Comparison of ENCODE assay signal across 6 cellular contexts in the genomic region with DNA sequence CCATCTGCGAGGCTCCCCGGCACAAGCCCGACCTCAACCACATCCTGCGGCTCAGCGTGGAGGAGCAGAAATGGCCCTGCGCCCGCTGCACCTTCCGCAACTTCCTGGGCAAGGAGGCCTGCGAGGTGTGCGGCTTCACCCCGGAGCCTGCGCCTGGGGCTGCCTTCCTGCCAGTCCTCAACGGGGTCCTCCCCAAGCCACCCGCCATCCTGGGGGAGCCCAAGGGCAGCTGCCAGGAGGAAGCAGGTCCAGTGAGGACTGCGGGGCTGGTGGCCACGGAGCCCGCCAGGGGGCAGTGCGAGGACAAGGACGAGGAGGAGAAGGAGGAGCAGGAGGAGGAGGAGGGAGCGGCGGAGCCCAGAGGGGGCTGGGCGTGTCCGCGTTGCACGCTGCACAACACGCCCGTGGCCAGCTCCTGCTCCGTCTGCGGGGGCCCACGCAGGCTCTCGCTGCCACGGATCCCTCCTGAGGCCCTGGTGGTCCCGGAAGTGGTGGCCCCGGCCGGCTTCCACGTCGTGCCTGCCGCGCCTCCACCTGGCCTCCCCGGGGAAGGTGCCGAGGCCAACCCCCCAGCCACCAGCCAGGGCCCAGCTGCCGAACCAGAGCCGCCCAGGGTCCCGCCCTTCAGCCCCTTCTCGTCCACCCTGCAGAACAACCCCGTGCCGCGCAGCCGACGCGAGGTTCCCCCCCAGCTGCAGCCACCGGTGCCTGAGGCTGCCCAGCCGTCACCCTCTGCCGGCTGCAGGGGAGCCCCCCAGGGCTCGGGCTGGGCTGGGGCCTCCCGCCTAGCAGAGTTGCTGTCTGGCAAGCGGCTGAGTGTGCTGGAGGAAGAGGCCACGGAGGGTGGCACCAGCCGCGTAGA. TPM values are rescaled to one million over a fixed set of nuclear protein-coding genes. Genes with fewer than 3 reads are reported as not detected.
A peak's percentile ranks its signal among the peaks of the same experiment; 100 is the strongest.
DNase-seq lines count a peak whose midpoint lies in the region; TF ChIP-seq lines count a peak whose summit lies in the region.

No MANE protein-coding gene starts in this region.

- intact Hi-C loops in PC-9 (cut with micrococcal nuclease; ENCODE audit: unreplicated experiment) = no loop called here

- no TSS peak for BruUV-seq in PC-9 (replicated peaks; lab: Mats Ljungman, UMichigan)

- CTCF ChIA-PET in PC-9 (lab: Charles Lee) = no interaction called here

- H2AFZ ChIP-seq in PC-9 = no peak overlapping the region

- no peak overlapping the region for H3K4me3 Mint-ChIP-seq in HFFc6

- no peaks in the 10 kb centered on the region; the same call in none of the 2 replicates for H3K27me3 Mint-ChIP-seq in HFFc6 (ENCODE audit: insufficient read depth)

- no peak for TF ChIP-seq CTCF in PC-9 (conservative IDR thresholded peaks at IDR 0.05)
- no peak for TF ChIP-seq CTCF in HFFc6 (IDR thresholded peaks at IDR 0.05)

- no peaks in the 10 kb centered on the region for H3K4me1 Mint-ChIP-seq in HFFc6 (ENCODE audit: low read depth)

- H3K36me3 Mint-ChIP-seq in HFFc6 (ENCODE audit: low read depth) = peaks cover 4% of the 10 kb centered on the region; the same call in 1 of the 2 replicates

- no peaks in the 10 kb centered on the region for H3K27me3 ChIP-seq in mesendoderm (ENCODE audit: insufficient read depth, low read length, poor library complexity)
- no peaks in the 10 kb centered on the region for H3K27me3 ChIP-seq in PC-9 (ENCODE audit: insufficient read depth, low read depth)

- H3K56ac ChIP-seq in mesendoderm (ENCODE audit: low read length) = no peak overlapping the region

- DNase-seq in NCI-H1694 (lab: John Stamatoyannopoulos, UW) (peak; percentile 38), mesendoderm (peak; percentile 58), PC-9 (no peak), mesenteric fat pad (ENCODE audit: low spot score) (no peak), HFFc6 (no peak)
- peak; percentile 85 for DNase-seq in activated effector memory CD4-positive, alpha-beta T cell treated with anti-CD3 and anti-CD28 coated beads, Interleukin-2, amount 50 U/mL, for 16 hours

- no peaks in the 10 kb centered on the region for H3K9me3 Mint-ChIP-seq in HFFc6

- H3K23ac ChIP-seq in mesendoderm (ENCODE audit: low read length) = no peak overlapping the region

- H4K8ac ChIP-seq in mesendoderm (ENCODE audit: low read depth, low read length) = no peak overlapping the region

- H3K4me2 ChIP-seq in mesendoderm (ENCODE audit: low read length) (no peak overlapping the region), PC-9 (no peak overlapping the region)

- H3F3A ChIP-seq in PC-9 (ENCODE audit: insufficient read depth, low read depth) = no peaks in the 10 kb centered on the region

- H2BK120ac ChIP-seq in mesendoderm (ENCODE audit: low read depth, low read length) = no peak overlapping the region

- H3K27ac ChIP-seq in mesendoderm (ENCODE audit: low read depth, low read length) = no peak overlapping the region
- no peak overlapping the region for H3K27ac ChIP-seq in PC-9

- H4K5ac ChIP-seq in mesendoderm (ENCODE audit: low read length) = no peak overlapping the region

- H2BK15ac ChIP-seq in mesendoderm (replicated peaks; ENCODE audit: low read depth) = no peak overlapping the region

- WGBS in mesendoderm (ENCODE audit: extremely low coverage, insufficient coverage, low lambda C conversion rate) = no CpG with 5 or more reads among the region's 60 CpGs

- H4K20me1 ChIP-seq in PC-9 (ENCODE audit: insufficient read depth) = peaks cover 35% of the 10 kb centered on the region

- peaks cover 3% of the 10 kb centered on the region for H3K79me1 ChIP-seq in mesendoderm (ENCODE audit: low read length)

- H3K9ac ChIP-seq in mesendoderm (ENCODE audit: low read length) = no peak overlapping the region

- H3K18ac ChIP-seq in mesendoderm (ENCODE audit: low read length) = no peak overlapping the region

- no peaks in the 10 kb centered on the region for H3K9me3 ChIP-seq in PC-9 (ENCODE audit: insufficient read depth, low read depth)

- H3K4me1 ChIP-seq in mesendoderm (ENCODE audit: control insufficient read depth, low read depth, low read length) (no peaks in the 10 kb centered on the region), PC-9 (replicated peaks; ENCODE audit: insufficient read depth) (no peaks in the 10 kb centered on the region)

- H2BK5ac ChIP-seq in mesendoderm (ENCODE audit: low read length) = no peak overlapping the region

- no peaks in the 10 kb centered on the region for H3K9me2 ChIP-seq in PC-9 (ENCODE audit: insufficient read depth)

- no peak overlapping the region for H3K27ac Mint-ChIP-seq in HFFc6

- H3K4me3 ChIP-seq in mesendoderm (ENCODE audit: low read length) (no peak overlapping the region), PC-9 (no peak overlapping the region)

- no peak overlapping the region for H2AK5ac ChIP-seq in mesendoderm (ENCODE audit: low read length)

- H3K79me2 ChIP-seq in mesendoderm (ENCODE audit: control insufficient read depth, insufficient read depth, low read length) (no peaks in the 10 kb centered on the region), PC-9 (ENCODE audit: low read depth) (peaks cover 19% of the 10 kb centered on the region)

- H3K4ac ChIP-seq in mesendoderm (ENCODE audit: low read depth, low read length) = no peak overlapping the region

- H3K36me3 ChIP-seq in mesendoderm (ENCODE audit: control insufficient read depth, insufficient read depth, low read length) (no peaks in the 10 kb centered on the region), PC-9 (ENCODE audit: low read depth) (no peaks in the 10 kb centered on the region)

- POLR2A ChIA-PET in PC-9 (lab: Charles Lee; ENCODE audit: unreplicated experiment) = no interaction called here

RNA-seq across cellular contexts. Expression of a gene that starts 13.1 kb away (rescaled TPM):
- polyA plus RNA-seq in mesendoderm (2013, experiment 1 of 2) = 0.04 TPM
- 0.03 TPM for polyA plus RNA-seq in mesendoderm (2013, experiment 2 of 2)
- total RNA-seq in PC-9 (2021) (0.35 TPM in 1 of 2 replicates, not detected in the other), mesenteric fat pad (not detected)
- not detected for total RNA-seq in HFFc6 (2021; fragmentation: NEBNext Ultra II Directional; extraction: Animal tissue kit (Norgen Biotek cat#: 25700))

RNA-seq across cellular contexts. Expression of a gene that starts 19.6 kb away (rescaled TPM):
- polyA plus RNA-seq in mesendoderm (2013, experiment 1 of 2) = 41.7 TPM
- polyA plus RNA-seq in mesendoderm (2013, experiment 2 of 2) = 42.1 TPM
- total RNA-seq in PC-9 (2021) (66.8 and 68.9 TPM in 2 replicates), mesenteric fat pad (49.2 TPM)
- 10 to 100 TPM; 35.3 to 41.4 (median 40.2) TPM for total RNA-seq in HFFc6 (2021; fragmentation: NEBNext Ultra II Directional; extraction: Animal tissue kit (Norgen Biotek cat#: 25700))

RNA-seq across cellular contexts. Expression of a gene that starts 19.7 kb away (rescaled TPM):
- polyA plus RNA-seq in mesendoderm (2013, experiment 1 of 2) = 0.08 TPM
- polyA plus RNA-seq in mesendoderm (2013, experiment 2 of 2) = 0.07 TPM
- total RNA-seq in PC-9 (2021) (not detected in 2 replicates), mesenteric fat pad (1.3 TPM)
- total RNA-seq in HFFc6 (2021; fragmentation: NEBNext Ultra II Directional; extraction: Animal tissue kit (Norgen Biotek cat#: 25700)) = under 1 TPM in 5 of 6 experiments, not detected in 1; 0.24 to 0.58 (median 0.28) TPM

RNA-seq across cellular contexts. Expression of a gene that starts 22.6 kb away (rescaled TPM):
- 12.1 TPM for polyA plus RNA-seq in mesendoderm (2013, experiment 1 of 2)
- 12.6 TPM for polyA plus RNA-seq in mesendoderm (2013, experiment 2 of 2)
- total RNA-seq in PC-9 (2021) (72.5 and 96.1 TPM in 2 replicates), mesenteric fat pad (32.4 TPM)
- 10 to 100 TPM; 30.4 to 39.5 (median 35.4) TPM for total RNA-seq in HFFc6 (2021; fragmentation: NEBNext Ultra II Directional; extraction: Animal tissue kit (Norgen Biotek cat#: 25700))

RNA-seq across cellular contexts. Expression of a gene that starts 42.7 kb away (rescaled TPM):
- polyA plus RNA-seq in mesendoderm (2013, experiment 1 of 2) = 10.0 TPM
- 9.8 TPM for polyA plus RNA-seq in mesendoderm (2013, experiment 2 of 2)
- total RNA-seq in PC-9 (2021) = 43.6 and 47.1 TPM in 2 replicates
- total RNA-seq in mesenteric fat pad = 17.3 TPM
- 10 to 100 TPM; 11.3 to 14.8 (median 12.2) TPM for total RNA-seq in HFFc6 (2021; fragmentation: NEBNext Ultra II Directional; extraction: Animal tissue kit (Norgen Biotek cat#: 25700))

Comparison
In these comparisons a context has a peak if more than half of its experiments do, and no peak if none do; other contexts are left out.
1. DNase-seq: peak in NCI-H1694 (single experiment), activated effector memory CD4-positive, alpha-beta T cell treated with anti-CD3 and anti-CD28 coated beads, Interleukin-2, amount 50 U/mL, for 16 hours (single experiment) and mesendoderm (single experiment); none in PC-9 (0 of 2), mesenteric fat pad (single experiment) and HFFc6 (single experiment).